ENCODE assay signal across 26 cellular contexts in the genomic region with DNA sequence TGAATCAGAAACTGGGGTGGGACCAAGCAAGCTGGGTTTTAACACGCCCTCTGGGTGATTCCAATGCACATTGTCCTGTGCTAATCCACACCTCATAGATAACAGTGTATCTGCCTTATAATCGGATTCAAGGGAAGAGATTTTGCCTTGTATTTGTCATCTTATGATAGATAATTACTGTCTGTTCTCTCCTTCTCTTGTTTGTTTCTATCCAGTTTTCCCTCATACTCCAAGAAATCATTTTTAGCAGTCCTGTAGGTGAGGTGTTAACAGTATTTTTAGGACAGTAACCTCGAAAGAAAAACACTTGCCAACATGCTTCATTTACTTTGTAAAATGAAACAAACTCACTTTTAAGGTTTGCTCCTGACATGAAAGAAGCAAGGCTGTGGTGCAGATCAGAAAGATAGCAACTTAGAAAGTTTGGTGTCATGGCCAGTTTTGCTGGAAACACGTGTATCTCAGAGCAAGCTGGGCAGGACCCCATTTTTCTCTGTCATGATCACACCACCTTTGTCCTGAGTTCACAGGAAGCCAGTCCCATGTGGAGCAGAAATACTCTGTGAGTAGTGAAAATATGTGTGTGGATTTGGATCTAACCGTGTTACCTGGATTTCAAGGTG.
DNase-seq lines count a peak whose midpoint lies in the region; ATAC-seq and TF ChIP-seq lines count a peak whose summit lies in the region.
"Had no signal": no experiment of that assay in that cellular context is flagged by ENCODE, and none has a peak within 500 bp of the region (broad histone marks: within the 10 kb centered on the region; RNA-seq: fewer than 3 reads in every experiment).

No MANE protein-coding gene starts in this region.

- H3K36me3 ChIP-seq in OCI-LY1 (ENCODE audit: insufficient read depth, low read length) (no peaks in the 10 kb centered on the region), iPS-20b (ENCODE audit: insufficient read depth, low read depth, low read length) (no peaks in the 10 kb centered on the region)
- H3K36me3 ChIP-seq: pancreas, thoracic aorta had no signal

- ATAC-seq in activated naive CD4-positive, alpha-beta T cell treated with anti-CD3 and anti-CD28 coated beads, Interleukin-2, amount 50 U/mL, for 72 hours = no peak
- no peak for ATAC-seq in stimulated activated naive B cell treated with anti-CD40 and anti-IgM and Interleukin-4, amounts not matched to agents 10 μg/mL and 1 μg/mL and 100 μg/mL, for 72 hours (replicated peaks)
- ATAC-seq: activated CD4-positive, CD25-positive, alpha-beta regulatory T cell treated with anti-CD3 and anti-CD28 coated beads, Interleukin-2, amount 50 U/mL, for 24 hours; natural killer cell treated with Interleukin-12 subunit alpha and Interleukin-12 subunit beta and Interleukin-15 and Interleukin-18, amount 100 ng/mL, for 72 hours; pancreas had no signal

- peaks cover 22% of the 10 kb centered on the region for H3K79me2 ChIP-seq in OCI-LY1 (ENCODE audit: insufficient read depth, low read length)

- no peak overlapping the region for H2AFZ ChIP-seq in OCI-LY1 (ENCODE audit: low read length)

- TF ChIP-seq CTCF in OCI-LY1 (IDR thresholded peaks at IDR 0.05; ENCODE audit: low read length) = no peak

- POLR2A ChIA-PET in HEK293T (lab: Yijun Ruan, JAX) = no interaction called here

- H3K9ac ChIP-seq in OCI-LY1 (ENCODE audit: low read length) (peak overlapping the region; percentile 17; the same call in 1 of the 2 replicates), iPS-20b (ENCODE audit: low read depth, low read length) (0 out of 2 replicates have a peak overlapping the region, but pooled peaks have one; percentile 7)

- H3K27ac ChIP-seq in OCI-LY1 (ENCODE audit: low read depth, low read length, poor library complexity, severe bottlenecking) = peak overlapping the region; percentile 72
- H3K27ac ChIP-seq in iPS-20b (ENCODE audit: low read length) = no peak overlapping the region
- H3K27ac ChIP-seq: C4-2B, SK-N-MC, thoracic aorta had no signal

- DNase-seq in activated naive CD4-positive, alpha-beta T cell treated with anti-CD3 and anti-CD28 coated beads, Interleukin-2, amount 10 ng/mL, durations not matched to agents 7 days and 5 days = peak; percentile 38
- DNase-seq in activated naive CD4-positive, alpha-beta T cell treated with anti-CD3 and anti-CD28 coated beads, Interleukin-2, amount 50 U/mL, for 72 hours (ENCODE audit: low spot score in 2 of 2) = no peak
- DNase-seq in stimulated activated naive B cell treated with anti-CD40 and anti-IgM and Interleukin-4, amounts not matched to agents 10 μg/mL and 1 μg/mL and 100 μg/mL, for 72 hours = no peak
- DNase-seq in DMS53 (lab: John Stamatoyannopoulos, UW) (no peak), DMS114 treated with DMSO at 0.1 percent for 48 hours (lab: John Stamatoyannopoulos, UW; ENCODE audit: unreplicated experiment) (no peak), HEK293T (ENCODE audit: extremely low spot score) (no peak)
- DNase-seq: ACHN; activated CD8-positive, alpha-beta memory T cell treated with anti-CD3 and anti-CD28 coated beads, Interleukin-2, amount 50 U/mL, for 4 hours; activated gamma-delta T cell; caudate nucleus; foreskin fibroblast; H7; hippocampal formation; kidney; NCI-H1105; NCI-H510A; pancreas; RPMI8226; T-helper 9 cell had no signal

- no peaks in the 10 kb centered on the region for H3K9me2 ChIP-seq in OCI-LY1 (ENCODE audit: low read depth, low read length)

- no peaks in the 10 kb centered on the region for H3K36me3 Mint-ChIP-seq in activated naive CD4-positive, alpha-beta T cell treated with anti-CD3 and anti-CD28 coated beads, Interleukin-2, amount 10 ng/mL, durations not matched to agents 7 days and 5 days
- no peaks in the 10 kb centered on the region for H3K36me3 Mint-ChIP-seq in activated naive CD4-positive, alpha-beta T cell treated with anti-CD3 and anti-CD28 coated beads, Interleukin-2, amount 50 U/mL, for 72 hours
- peaks cover 15 to 22% of the 10 kb centered on the region in 2 donors for H3K36me3 Mint-ChIP-seq in stimulated activated naive B cell treated with anti-CD40 and anti-IgM and Interleukin-4, amounts not matched to agents 10 μg/mL and 1 μg/mL and 100 μg/mL, for 72 hours
- H3K36me3 Mint-ChIP-seq: natural killer cell treated with Interleukin-12 subunit alpha and Interleukin-12 subunit beta and Interleukin-15 and Interleukin-18, amount 100 ng/mL, for 72 hours had no signal

- H3K27ac Mint-ChIP-seq in activated naive CD4-positive, alpha-beta T cell treated with anti-CD3 and anti-CD28 coated beads, Interleukin-2, amount 10 ng/mL, durations not matched to agents 7 days and 5 days = peak overlapping the region; percentile 84
- peak overlapping the region in 1 of 2 donors; percentile 7 for H3K27ac Mint-ChIP-seq in activated naive CD4-positive, alpha-beta T cell treated with anti-CD3 and anti-CD28 coated beads, Interleukin-2, amount 50 U/mL, for 72 hours
- H3K27ac Mint-ChIP-seq in stimulated activated naive B cell treated with anti-CD40 and anti-IgM and Interleukin-4, amounts not matched to agents 10 μg/mL and 1 μg/mL and 100 μg/mL, for 72 hours = peak overlapping the region; percentile 25
- H3K27ac Mint-ChIP-seq: natural killer cell treated with Interleukin-12 subunit alpha and Interleukin-12 subunit beta and Interleukin-15 and Interleukin-18, amount 100 ng/mL, for 72 hours had no signal

- H3K9me3 ChIP-seq in OCI-LY1 (ENCODE audit: low read length) (no peaks in the 10 kb centered on the region), iPS-20b (ENCODE audit: insufficient read depth, low read depth, low read length) (no peaks in the 10 kb centered on the region)
- H3K9me3 ChIP-seq: pancreas, thoracic aorta had no signal

- H3K4me1 Mint-ChIP-seq in activated naive CD4-positive, alpha-beta T cell treated with anti-CD3 and anti-CD28 coated beads, Interleukin-2, amount 10 ng/mL, durations not matched to agents 7 days and 5 days = peaks cover 57% of the 10 kb centered on the region
- peaks cover 52 to 96% of the 10 kb centered on the region in 2 donors for H3K4me1 Mint-ChIP-seq in stimulated activated naive B cell treated with anti-CD40 and anti-IgM and Interleukin-4, amounts not matched to agents 10 μg/mL and 1 μg/mL and 100 μg/mL, for 72 hours

- no peaks in the 10 kb centered on the region for H3K27me3 Mint-ChIP-seq in activated naive CD4-positive, alpha-beta T cell treated with anti-CD3 and anti-CD28 coated beads, Interleukin-2, amount 10 ng/mL, durations not matched to agents 7 days and 5 days
- no peaks in the 10 kb centered on the region for H3K27me3 Mint-ChIP-seq in stimulated activated naive B cell treated with anti-CD40 and anti-IgM and Interleukin-4, amounts not matched to agents 10 μg/mL and 1 μg/mL and 100 μg/mL, for 72 hours
- H3K27me3 Mint-ChIP-seq: natural killer cell treated with Interleukin-12 subunit alpha and Interleukin-12 subunit beta and Interleukin-15 and Interleukin-18, amount 100 ng/mL, for 72 hours had no signal

- no peaks in the 10 kb centered on the region for H3K9me3 Mint-ChIP-seq in activated naive CD4-positive, alpha-beta T cell treated with anti-CD3 and anti-CD28 coated beads, Interleukin-2, amount 10 ng/mL, durations not matched to agents 7 days and 5 days
- no peaks in the 10 kb centered on the region for H3K9me3 Mint-ChIP-seq in activated naive CD4-positive, alpha-beta T cell treated with anti-CD3 and anti-CD28 coated beads, Interleukin-2, amount 50 U/mL, for 72 hours
- no peaks in the 10 kb centered on the region for H3K9me3 Mint-ChIP-seq in stimulated activated naive B cell treated with anti-CD40 and anti-IgM and Interleukin-4, amounts not matched to agents 10 μg/mL and 1 μg/mL and 100 μg/mL, for 72 hours
- H3K9me3 Mint-ChIP-seq: natural killer cell treated with Interleukin-12 subunit alpha and Interleukin-12 subunit beta and Interleukin-15 and Interleukin-18, amount 100 ng/mL, for 72 hours had no signal

- no peaks in the 10 kb centered on the region for H4K20me1 ChIP-seq in OCI-LY1 (ENCODE audit: insufficient read depth, low read length)

- peak overlapping the region; percentile 9 for H3K4me3 Mint-ChIP-seq in activated naive CD4-positive, alpha-beta T cell treated with anti-CD3 and anti-CD28 coated beads, Interleukin-2, amount 10 ng/mL, durations not matched to agents 7 days and 5 days
- H3K4me3 Mint-ChIP-seq in stimulated activated naive B cell treated with anti-CD40 and anti-IgM and Interleukin-4, amounts not matched to agents 10 μg/mL and 1 μg/mL and 100 μg/mL, for 72 hours = no peak overlapping the region
- H3K4me3 Mint-ChIP-seq: natural killer cell treated with Interleukin-12 subunit alpha and Interleukin-12 subunit beta and Interleukin-15 and Interleukin-18, amount 100 ng/mL, for 72 hours had no signal

- peaks cover 74% of the 10 kb centered on the region for H3K4me1 ChIP-seq in OCI-LY1 (ENCODE audit: insufficient read depth, low read length, severe bottlenecking)
- H3K4me1 ChIP-seq in iPS-20b (ENCODE audit: insufficient read depth, low read length) = peaks cover 5% of the 10 kb centered on the region

- CTCF ChIA-PET in activated naive CD4-positive, alpha-beta T cell treated with anti-CD3 and anti-CD28 coated beads, Interleukin-2, amount 10 ng/mL, durations not matched to agents 7 days and 5 days (lab: Charles Lee) = no interaction called here
- CTCF ChIA-PET in HEK293T (lab: Yijun Ruan, JAX) = interaction anchor here (0.6 kb wide), 1 partner anchor 27 kb away, joined by 3 read pairs; no protein-coding TSS in a partner anchor

- no peak overlapping the region for H3K4me3 ChIP-seq in OCI-LY1 (ENCODE audit: low read depth, low read length, poor library complexity, severe bottlenecking)
- no peak overlapping the region for H3K4me3 ChIP-seq in iPS-20b (ENCODE audit: low read length)
- H3K4me3 ChIP-seq: pancreas, SK-N-MC, thoracic aorta had no signal

- H3K27me3 ChIP-seq in OCI-LY1 (ENCODE audit: insufficient read depth, low read length) (no peaks in the 10 kb centered on the region), iPS-20b (ENCODE audit: insufficient read depth, low read length) (no peaks in the 10 kb centered on the region)
- H3K27me3 ChIP-seq: pancreas had no signal

- H3K4me2 ChIP-seq in OCI-LY1 (ENCODE audit: low read length) = peak overlapping the region; percentile 25; the same call in 1 of the 2 replicates

- no peaks in the 10 kb centered on the region for H3F3A ChIP-seq in OCI-LY1 (ENCODE audit: insufficient read depth, low read length)

TF ChIP-seq in HEK293T, 16 proteins besides CTCF, POLR2A, EP300 and RAD21:
- TF ChIP-seq FOXM1 (IDR thresholded peaks at IDR 0.05; ENCODE audit: borderline replicate concordance) (no peak), L3MBTL2 (conservative IDR thresholded peaks at IDR 0.05) (no peak), ELF4 (IDR thresholded peaks at IDR 0.05) (no peak), SP1 (IDR thresholded peaks at IDR 0.05) (no peak)
